Comparison of ENCODE assay signal across 1 cellular context in genomic region chr15:66758217-66758616, GRCh38. TPM values are rescaled to one million over a fixed set of nuclear protein-coding genes. Genes with fewer than 3 reads are reported as not detected.
"Had no signal": no experiment of that assay in that cellular context is flagged by ENCODE, and none has a peak within 500 bp of the region (broad histone marks: within the 10 kb centered on the region; RNA-seq: fewer than 3 reads in every experiment).

No MANE protein-coding gene starts in this region.

RNA-seq across cellular contexts. Expression of gene SMAD6, which starts 56.2 kb away (rescaled TPM):
- total RNA-seq: foreskin keratinocyte had no signal
